Comparison of ENCODE assay signal across 15 cellular contexts in the genomic region with DNA sequence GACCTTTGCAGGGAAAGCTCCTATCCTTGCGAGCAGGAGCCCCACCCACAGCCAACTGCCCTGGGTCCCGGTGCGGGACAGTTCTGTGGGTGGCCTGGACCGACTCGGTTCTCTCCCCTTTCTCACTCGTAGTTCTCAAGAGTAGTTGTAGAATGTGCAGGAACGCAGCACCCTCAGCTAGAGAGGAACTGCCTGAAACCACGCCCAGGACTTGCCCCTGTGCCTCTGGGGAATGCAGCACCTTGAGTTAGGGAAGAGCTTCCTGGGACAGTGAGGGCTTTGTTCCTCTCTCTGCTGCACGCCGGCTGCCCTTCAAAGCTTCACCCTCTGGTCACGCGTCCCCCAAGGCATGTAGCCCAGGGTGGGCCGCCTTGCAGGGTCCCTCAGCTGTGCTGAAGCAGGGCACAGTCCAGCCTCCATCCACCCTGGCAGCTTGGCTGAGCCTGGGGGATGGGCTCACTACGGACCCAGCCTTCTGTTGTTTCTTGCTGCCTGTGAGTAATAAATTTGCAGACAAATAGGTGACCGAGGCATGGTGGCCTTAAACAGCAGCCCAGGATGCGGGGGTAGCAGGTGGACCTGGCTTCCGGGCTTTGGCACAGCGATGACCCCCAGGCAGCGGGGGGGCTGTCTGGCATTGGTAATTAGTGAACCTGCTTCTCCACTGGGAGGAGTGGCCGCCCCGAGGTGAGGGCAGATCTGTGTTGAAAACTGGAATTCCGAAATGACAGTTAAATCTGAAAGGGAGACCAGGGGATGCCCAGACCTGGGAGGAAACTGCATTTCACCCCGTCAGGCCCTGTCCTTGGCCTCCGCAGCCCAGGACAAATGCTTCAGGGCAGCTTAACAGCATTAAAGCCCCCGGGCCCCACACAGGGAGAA.
DNase-seq lines count a peak whose midpoint lies in the region; ATAC-seq and FAIRE-seq lines count a peak whose summit lies in the region.
"Had no signal": no experiment of that assay in that cellular context is flagged by ENCODE, and none has a peak within 500 bp of the region (broad histone marks: within the 10 kb centered on the region; RNA-seq: fewer than 3 reads in every experiment).

No MANE protein-coding gene starts in this region.

- H3K4me1 ChIP-seq in Karpas-422 (ENCODE audit: low read length): peaks cover 7% of the 10 kb centered on the region

- no peaks in the 10 kb centered on the region for H3K36me3 ChIP-seq in Karpas-422 (ENCODE audit: insufficient read depth, low read length)
- H3K36me3 ChIP-seq: heart right ventricle, suprapubic skin had no signal

- no peak overlapping the region for H3K4me2 ChIP-seq in Karpas-422 (ENCODE audit: low read depth, low read length, poor library complexity, severe bottlenecking)

- H3K9me3 ChIP-seq in Karpas-422 (ENCODE audit: low read length): no peaks in the 10 kb centered on the region
- H3K9me3 ChIP-seq: suprapubic skin had no signal

- no peak overlapping the region for H3K27ac Mint-ChIP-seq in activated T-cell treated with anti-CD3 and anti-CD28 coated beads, Interleukin-2, amount 50 U/mL, for 24 hours
- no peak overlapping the region for H3K27ac Mint-ChIP-seq in activated T-cell treated with anti-CD3 and anti-CD28 coated beads, Interleukin-2, amount 50 U/mL, for 72 hours
- H3K27ac Mint-ChIP-seq: activated naive CD4-positive, alpha-beta T cell treated with anti-CD3 and anti-CD28 coated beads, Interleukin-2, amount 50 U/mL, for 72 hours had no signal

- H3K9me2 ChIP-seq in Karpas-422 (replicated peaks; ENCODE audit: insufficient read depth, low read length): no peaks in the 10 kb centered on the region

- H3K4me3 Mint-ChIP-seq in activated T-cell treated with anti-CD3 and anti-CD28 coated beads, Interleukin-2, amount 50 U/mL, for 24 hours: no peak overlapping the region
- no peak overlapping the region for H3K4me3 Mint-ChIP-seq in activated T-cell treated with anti-CD3 and anti-CD28 coated beads, Interleukin-2, amount 50 U/mL, for 72 hours

- peaks cover 11% of the 10 kb centered on the region for H3K4me1 Mint-ChIP-seq in activated T-cell treated with anti-CD3 and anti-CD28 coated beads, Interleukin-2, amount 50 U/mL, for 24 hours (ENCODE audit: low read depth)
- peaks cover 10% of the 10 kb centered on the region for H3K4me1 Mint-ChIP-seq in activated T-cell treated with anti-CD3 and anti-CD28 coated beads, Interleukin-2, amount 50 U/mL, for 72 hours (ENCODE audit: low read depth)

- no peaks in the 10 kb centered on the region for H3K79me2 ChIP-seq in Karpas-422 (ENCODE audit: low read length)

- H3K4me3 ChIP-seq in Karpas-422 (ENCODE audit: low read length): no peak overlapping the region
- H3K4me3 ChIP-seq: heart right ventricle, suprapubic skin had no signal

- no peaks in the 10 kb centered on the region for H3K9me3 Mint-ChIP-seq in activated T-cell treated with anti-CD3 and anti-CD28 coated beads, Interleukin-2, amount 50 U/mL, for 24 hours
- H3K9me3 Mint-ChIP-seq in activated T-cell treated with anti-CD3 and anti-CD28 coated beads, Interleukin-2, amount 50 U/mL, for 72 hours: peaks cover 0 to 2% of the 10 kb centered on the region in 2 donors

- ATAC-seq in activated T-cell treated with anti-CD3 and anti-CD28 coated beads, Interleukin-2, amount 50 U/mL, for 72 hours (replicated peaks in 1 of 2): no peak
- ATAC-seq: activated naive CD4-positive, alpha-beta T cell treated with anti-CD3 and anti-CD28 coated beads, Interleukin-2, amount 50 U/mL, for 72 hours; Panc1 had no signal

- H3K36me3 Mint-ChIP-seq in activated T-cell treated with anti-CD3 and anti-CD28 coated beads, Interleukin-2, amount 50 U/mL, for 24 hours (ENCODE audit: low read depth): no peaks in the 10 kb centered on the region
- H3K36me3 Mint-ChIP-seq in activated T-cell treated with anti-CD3 and anti-CD28 coated beads, Interleukin-2, amount 50 U/mL, for 72 hours (ENCODE audit: insufficient read depth in 2 of 2): peaks cover 0 to 2% of the 10 kb centered on the region in 2 donors
- H3K36me3 Mint-ChIP-seq: activated naive CD4-positive, alpha-beta T cell treated with anti-CD3 and anti-CD28 coated beads, Interleukin-2, amount 50 U/mL, for 72 hours had no signal

- FAIRE-seq in urothelium cell line (lab: Jason Lieb, UNC): no peak

- H3K9ac ChIP-seq in Karpas-422 (ENCODE audit: low read length): no peak overlapping the region

- H3K27me3 Mint-ChIP-seq in activated T-cell treated with anti-CD3 and anti-CD28 coated beads, Interleukin-2, amount 50 U/mL, for 24 hours: peaks cover 50% of the 10 kb centered on the region
- peaks cover 26% of the 10 kb centered on the region for H3K27me3 Mint-ChIP-seq in activated T-cell treated with anti-CD3 and anti-CD28 coated beads, Interleukin-2, amount 50 U/mL, for 72 hours (ENCODE audit: low read depth)

- H4K20me1 ChIP-seq in Karpas-422 (ENCODE audit: insufficient read depth, low read depth, low read length): no peaks in the 10 kb centered on the region

- no peaks in the 10 kb centered on the region for H3K27me3 ChIP-seq in Karpas-422 (ENCODE audit: low read length)

- H2AFZ ChIP-seq in Karpas-422 (ENCODE audit: low read length): peak overlapping the region; percentile 14; the same call in 1 of the 2 replicates

- peak; percentile 18 for DNase-seq in activated T-cell treated with anti-CD3 and anti-CD28 coated beads, Interleukin-2, amount 50 U/mL, for 24 hours
- DNase-seq in activated T-cell treated with anti-CD3 and anti-CD28 coated beads, Interleukin-2, amount 50 U/mL, for 72 hours: no peak
- DNase-seq in Karpas-422 (peak; percentile 61), iPS-NIHi11 (ENCODE audit: low spot score) (peak; percentile 59), urothelium cell line (ENCODE audit: low spot score) (peak; percentile 60), RPMI8226 (no peak)
- DNase-seq in stimulated activated CD4-positive, alpha-beta T cell treated with anti-CD3 and anti-CD28 coated beads, Interleukin-4, amount 100 ng/mL, for 4 hours: no peak
- DNase-seq in activated CD4-positive, alpha-beta T cell treated with anti-CD3 and anti-CD28 coated beads, Interleukin-2, amount 50 U/mL, for 4 hours: no peak
- DNase-seq: activated CD4-positive, alpha-beta T cell treated with anti-CD3 and anti-CD28 coated beads for 4 hours; heart right ventricle; NCI-H1417; stimulated activated CD4-positive, alpha-beta T cell treated with anti-CD3 and anti-CD28 coated beads, Interleukin-2, amount 100 ng/mL, for 24 hours had no signal

- H3K27ac ChIP-seq in Karpas-422 (ENCODE audit: low read length): no peak overlapping the region
- H3K27ac ChIP-seq: suprapubic skin had no signal

Comparison
In these comparisons a context has a peak if more than half of its experiments do, and no peak if none do; other contexts are left out.
1. DNase-seq: peak in activated T-cell treated with anti-CD3 and anti-CD28 coated beads, Interleukin-2, amount 50 U/mL, for 24 hours (single experiment), Karpas-422 (single experiment), iPS-NIHi11 (single experiment) and urothelium cell line (single experiment); none in activated T-cell treated with anti-CD3 and anti-CD28 coated beads, Interleukin-2, amount 50 U/mL, for 72 hours (0 of 2), stimulated activated CD4-positive, alpha-beta T cell treated with anti-CD3 and anti-CD28 coated beads, Interleukin-4, amount 100 ng/mL, for 4 hours (0 of 2), RPMI8226 (single experiment) and activated CD4-positive, alpha-beta T cell treated with anti-CD3 and anti-CD28 coated beads, Interleukin-2, amount 50 U/mL, for 4 hours (0 of 2).